Comparison of ENCODE assay signal across 33 cellular contexts in genomic region chr17:66228887-66229782, GRCh38. TPM values are rescaled to one million over a fixed set of nuclear protein-coding genes. Genes with fewer than 3 reads are reported as not detected.
DNase-seq lines count a peak whose midpoint lies in the region; ATAC-seq, FAIRE-seq and TF ChIP-seq lines count a peak whose summit lies in the region.
"Had no signal": no experiment of that assay in that cellular context is flagged by ENCODE, and none has a peak within 500 bp of the region (broad histone marks: within the 10 kb centered on the region; RNA-seq: fewer than 3 reads in every experiment).

Gene APOH (minus strand): TSS chr17:66229415. CDS start chr17:66229379, 36 bp downstream.

- WGBS in pancreas, 2 donors, result 45 to 46% methylated on average over 20 of the region's 20 CpGs

- no peak for TF ChIP-seq CTCF in pancreas (IDR thresholded peaks at IDR 0.05)

- H3K4me2 ChIP-seq in Karpas-422 (ENCODE audit: low read depth, low read length, poor library complexity, severe bottlenecking), result no peak within 1 kb of the TSS

- H3K9me3 ChIP-seq in pancreas, result no peaks in the 10 kb centered on the region
- H3K9me3 ChIP-seq in Karpas-422 (ENCODE audit: low read length), result no peaks in the 10 kb centered on the region

- peak; percentile 23 for FAIRE-seq in pancreas (lab: Jason Lieb, UNC)
- FAIRE-seq: astrocyte had no signal

- H3K27ac ChIP-seq in pancreas, result peak within 1 kb of the TSS in 2 of 4 donors; percentile 25 to 57
- no peak within 1 kb of the TSS for H3K27ac ChIP-seq in Karpas-422 (ENCODE audit: low read length)

- H3K9me2 ChIP-seq in Karpas-422 (replicated peaks; ENCODE audit: insufficient read depth, low read length), result no peaks in the 10 kb centered on the region

- in situ Hi-C loops in Caki2 (cut with HindIII; ENCODE audit: low pct_unique_long_range_greater_than_20kb, low sequenced_read_pairs), result no loop called here

- H3K27me3 ChIP-seq in pancreas (no peaks in the 10 kb centered on the region), Karpas-422 (ENCODE audit: low read length) (no peaks in the 10 kb centered on the region)

- H3K79me2 ChIP-seq in Karpas-422 (ENCODE audit: low read length), result no peaks in the 10 kb centered on the region

- peak; percentile 83 to 93 (median 90) for ATAC-seq in pancreas
- ATAC-seq in GM19328 (IDR thresholded peaks at IDR 0.05; ENCODE audit: unreplicated experiment), result no peak
- no peak for ATAC-seq in GM19452 (IDR thresholded peaks at IDR 0.05; ENCODE audit: unreplicated experiment)
- ATAC-seq: activated T-cell treated with anti-CD3 and anti-CD28 coated beads, Interleukin-2, amount 50 U/mL, for 72 hours; HCT116; natural killer cell treated with Interleukin-12 subunit alpha and Interleukin-12 subunit beta and Interleukin-15 and Interleukin-18, amount 100 ng/mL, for 72 hours had no signal

- intact Hi-C loops in pancreas (cut with DNase I), result no loop called here

- no peak within 1 kb of the TSS for H2AFZ ChIP-seq in Karpas-422 (ENCODE audit: low read length)

- H3K9ac ChIP-seq in Karpas-422 (ENCODE audit: low read length), result no peak within 1 kb of the TSS

- DNase-seq in Caki2 (ENCODE audit: low read depth), result peak; percentile 22
- DNase-seq in SW480 (ENCODE audit: low spot score), result peak; percentile 32
- DNase-seq in kidney tubule cell (ENCODE audit: low spot score), result peak; percentile 53
- peak in 3 of 6 donors; percentile 17 to 24 (median 20) for DNase-seq in pancreas
- DNase-seq in Karpas-422, result no peak
- DNase-seq: activated CD4-positive, CD25-positive, alpha-beta regulatory T cell; activated T-cell treated with anti-CD3 and anti-CD28 coated beads, Interleukin-2, amount 50 U/mL, for 72 hours; caudate nucleus; cortex of kidney; effector memory CD4-positive, alpha-beta T cell; glutamatergic neuron; islet precursor cell; NCI-H1092; NCI-H1694 treated with DMSO at 0.1 percent for 48 hours; NCI-H510A; RPMI8226; stimulated activated naive CD4-positive, alpha-beta T cell had no signal

- H3K4me3 ChIP-seq in pancreas (no peak within 1 kb of the TSS), Karpas-422 (ENCODE audit: low read length) (no peak within 1 kb of the TSS)
- H3K4me3 ChIP-seq: lung had no signal

- no peaks in the 10 kb centered on the region for H3K36me3 ChIP-seq in pancreas
- H3K36me3 ChIP-seq in Karpas-422 (ENCODE audit: insufficient read depth, low read length), result no peaks in the 10 kb centered on the region

- H3K4me1 ChIP-seq in pancreas, result peaks cover 4 to 24% (median 18%) of the 10 kb centered on the region in 3 donors
- no peaks in the 10 kb centered on the region for H3K4me1 ChIP-seq in Karpas-422 (ENCODE audit: low read length)

- no peaks in the 10 kb centered on the region for H4K20me1 ChIP-seq in Karpas-422 (ENCODE audit: insufficient read depth, low read depth, low read length)

RNA-seq across cellular contexts. Expression of gene APOH, which starts in this region (rescaled TPM):
- 0.20 TPM in 1 of 2 replicates, not detected in the other for total RNA-seq in Caki2 (2014; rRNA removed; shearing (Covaris generic); ENCODE audit: low replicate concordance)
- 1 to 10 TPM; 3.8 to 8.8 (median 7.5) TPM for total RNA-seq in pancreas
- 10 to 100 TPM in 1 of 2 donors, 1 to 10 TPM in 1; 8.7 to 68.4 TPM for polyA plus RNA-seq in pancreas
- not detected in 2 replicates for total RNA-seq in Karpas-422 (2014; rRNA removed; shearing (Covaris generic); ENCODE audit: low replicate concordance)
- total RNA-seq: activated T-cell treated with anti-CD3 and anti-CD28 coated beads, Interleukin-2, amount 50 U/mL, for 72 hours; astrocyte; epithelial cell of proximal tubule; G401; M059J; mononuclear cell; natural killer cell treated with Interleukin-12 subunit alpha and Interleukin-12 subunit beta and Interleukin-15 and Interleukin-18, amount 100 ng/mL, for 72 hours; omental fat pad; pulmonary artery endothelial cell; SK-MEL-5; T-helper 1 cell treated with Interleukin-12 subunit alpha and Interleukin-12 subunit beta and Interleukin-4 antibody, amounts not matched to agents 30 ng/mL and 1 ng/mL, for 36 hours; urinary bladder had no signal
- polyA plus RNA-seq: BJ had no signal

Comparison
In these comparisons a context has a peak if more than half of its experiments do, and no peak if none do; other contexts are left out.
1. Peak in DNase-seq in Caki2; RNA of the gene not detected or under 1 TPM.
2. ATAC-seq: peak in pancreas (4 of 4); none in GM19328 (single experiment) and GM19452 (single experiment).